Comparison of ENCODE assay signal across 1 cellular context in the genomic region with DNA sequence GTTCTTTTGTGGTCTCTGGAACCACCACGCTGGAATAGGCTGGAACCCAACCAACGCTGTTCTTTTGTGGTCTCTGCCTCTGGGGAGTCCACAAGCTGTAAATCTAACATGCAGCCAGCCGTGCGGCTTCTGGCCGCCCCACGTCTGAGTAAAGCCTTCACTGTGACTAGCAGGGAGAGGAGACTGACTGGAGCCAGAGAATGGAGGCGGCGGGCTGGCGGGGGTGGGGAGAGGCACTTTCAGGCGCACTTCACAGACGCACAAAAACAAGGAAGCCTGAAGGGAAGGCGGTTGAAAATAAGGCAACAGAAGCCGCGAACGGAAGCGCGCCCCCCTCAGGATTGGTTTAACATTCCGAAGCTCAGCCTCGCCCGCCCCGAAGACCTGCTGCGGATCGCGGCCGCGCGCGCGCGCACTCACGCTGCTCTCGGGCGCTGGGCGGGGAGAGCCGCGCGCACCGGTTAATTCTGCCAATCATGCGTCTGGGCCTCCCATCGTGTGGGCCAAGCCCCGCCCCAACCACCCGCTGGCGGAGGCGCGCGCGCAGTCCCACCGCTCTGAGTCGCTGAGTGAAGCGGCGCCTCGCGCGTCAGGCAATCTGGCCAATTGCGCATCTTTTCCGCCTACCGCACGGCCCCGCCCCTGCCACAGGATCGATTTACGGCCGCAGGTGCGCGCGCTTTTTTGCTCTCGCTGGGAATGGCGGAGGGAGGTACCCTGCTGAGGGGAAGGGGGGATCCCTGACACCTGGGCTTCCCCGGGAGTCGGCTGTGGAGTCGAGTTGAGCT.
A peak's percentile ranks its signal among the peaks of the same experiment; 100 is the strongest.
TF ChIP-seq lines count a peak whose summit lies in the region.

Gene SFR1, plus strand, starts transcription at position 687 of the 788 bp plus-strand sequence. Its CDS starts 13 bp downstream, at position 700.

TF ChIP-seq in SK-N-SH, 30 proteins besides CTCF, POLR2A, EP300 and RAD21 (continued from another document):
- TF ChIP-seq RCOR1 (IDR thresholded peaks at IDR 0.05; ENCODE audit: low read length) (no peak; the same call in 1 of the 2 replicates), RXRA (IDR thresholded peaks at IDR 0.05; ENCODE audit: borderline replicate concordance, low read depth) (no peak), ZBTB33 (IDR thresholded peaks at IDR 0.05; ENCODE audit: borderline replicate concordance, low read depth) (peak; percentile 27; the same call in 1 of the 2 replicates), EZH2phosphoT487 (IDR thresholded peaks at IDR 0.05; ENCODE audit: borderline replicate concordance, low read depth) (no peak), CHD2 (IDR thresholded peaks at IDR 0.05; ENCODE audit: low read length, partially characterized antibody) (peak; percentile 28), GABPA (IDR thresholded peaks at IDR 0.05; ENCODE audit: low read depth) (no peak), MXI1 (IDR thresholded peaks at IDR 0.05; ENCODE audit: low read depth, low read length) (peak; percentile 69), TEAD4 (IDR thresholded peaks at IDR 0.05; ENCODE audit: borderline replicate concordance, insufficient read depth) (no peak), SMC3 (IDR thresholded peaks at IDR 0.05; ENCODE audit: low read depth, low read length) (peak; percentile 34; the same call in 1 of the 2 replicates), TAF1 (IDR thresholded peaks at IDR 0.05; ENCODE audit: borderline replicate concordance, low read depth, low read length) (peak; percentile 71), YY1 (IDR thresholded peaks at IDR 0.05; ENCODE audit: low read depth) (peak; percentile 80), JUND (IDR thresholded peaks at IDR 0.05) (no peak), TCF12 (IDR thresholded peaks at IDR 0.05) (peak; percentile 33; the same call in 1 of the 2 replicates), FOSL2 (IDR thresholded peaks at IDR 0.05; ENCODE audit: borderline replicate concordance, low read depth) (no peak), RFX5 (IDR thresholded peaks at IDR 0.05; ENCODE audit: low read length) (peak; percentile 67; the same call in 1 of the 2 replicates), ELF1 (IDR thresholded peaks at IDR 0.05) (peak; percentile 3; the same call in 1 of the 2 replicates)
- TF ChIP-seq, protein P1, sequence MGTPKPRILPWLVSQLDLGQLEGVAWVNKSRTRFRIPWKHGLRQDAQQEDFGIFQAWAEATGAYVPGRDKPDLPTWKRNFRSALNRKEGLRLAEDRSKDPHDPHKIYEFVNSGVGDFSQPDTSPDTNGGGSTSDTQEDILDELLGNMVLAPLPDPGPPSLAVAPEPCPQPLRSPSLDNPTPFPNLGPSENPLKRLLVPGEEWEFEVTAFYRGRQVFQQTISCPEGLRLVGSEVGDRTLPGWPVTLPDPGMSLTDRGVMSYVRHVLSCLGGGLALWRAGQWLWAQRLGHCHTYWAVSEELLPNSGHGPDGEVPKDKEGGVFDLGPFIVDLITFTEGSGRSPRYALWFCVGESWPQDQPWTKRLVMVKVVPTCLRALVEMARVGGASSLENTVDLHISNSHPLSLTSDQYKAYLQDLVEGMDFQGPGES (IDR thresholded peaks at IDR 0.05; ENCODE audit: low read depth, low read length): no peak
- TF ChIP-seq, protein P2, sequence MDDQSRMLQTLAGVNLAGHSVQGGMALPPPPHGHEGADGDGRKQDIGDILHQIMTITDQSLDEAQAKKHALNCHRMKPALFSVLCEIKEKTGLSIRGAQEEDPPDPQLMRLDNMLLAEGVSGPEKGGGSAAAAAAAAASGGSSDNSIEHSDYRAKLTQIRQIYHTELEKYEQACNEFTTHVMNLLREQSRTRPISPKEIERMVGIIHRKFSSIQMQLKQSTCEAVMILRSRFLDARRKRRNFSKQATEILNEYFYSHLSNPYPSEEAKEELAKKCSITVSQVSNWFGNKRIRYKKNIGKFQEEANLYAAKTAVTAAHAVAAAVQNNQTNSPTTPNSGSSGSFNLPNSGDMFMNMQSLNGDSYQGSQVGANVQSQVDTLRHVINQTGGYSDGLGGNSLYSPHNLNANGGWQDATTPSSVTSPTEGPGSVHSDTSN (IDR thresholded peaks at IDR 0.05): peak; percentile 86
- TF ChIP-seq, protein P3, sequence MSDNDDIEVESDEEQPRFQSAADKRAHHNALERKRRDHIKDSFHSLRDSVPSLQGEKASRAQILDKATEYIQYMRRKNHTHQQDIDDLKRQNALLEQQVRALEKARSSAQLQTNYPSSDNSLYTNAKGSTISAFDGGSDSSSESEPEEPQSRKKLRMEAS (IDR thresholded peaks at IDR 0.05; ENCODE audit: low read depth): peak; percentile 68
